ENCODE assay signal across 8 cellular contexts in the genomic region with DNA sequence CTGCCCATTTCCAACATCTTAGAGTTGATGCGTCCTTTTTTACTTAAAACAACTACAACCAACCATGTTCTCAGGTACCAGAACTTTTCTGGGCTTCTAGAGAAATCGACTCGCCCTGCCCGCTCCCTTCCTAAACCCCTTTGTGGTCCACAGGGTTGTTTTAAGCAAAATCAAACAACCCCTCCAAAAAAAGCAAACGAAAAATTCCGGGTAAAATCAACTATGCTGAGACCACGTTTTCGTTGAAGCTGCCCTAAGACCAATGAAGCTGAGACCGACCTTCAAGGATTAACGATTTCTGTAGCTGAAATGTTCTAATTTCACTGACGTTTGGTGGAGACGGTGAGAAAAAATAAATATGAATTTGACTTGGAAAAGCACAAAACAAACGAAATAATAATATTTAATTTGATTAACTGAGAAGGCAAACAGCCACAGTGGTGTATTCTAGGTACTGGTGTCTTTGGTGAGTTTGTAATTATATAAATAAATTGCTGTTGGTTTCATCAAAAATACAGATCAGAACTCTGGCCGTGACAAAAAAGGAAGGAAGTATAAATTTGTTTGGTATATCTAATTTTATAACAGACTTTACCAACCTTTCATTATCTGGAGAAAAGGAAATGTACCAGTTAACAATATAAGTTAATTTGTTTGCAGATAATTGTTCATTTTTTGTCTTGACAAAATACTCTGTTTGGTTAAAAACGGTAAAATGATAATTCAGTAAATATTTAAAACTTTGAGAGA. TPM values are rescaled to one million over a fixed set of nuclear protein-coding genes. Genes with fewer than 3 reads are reported as not detected.
DNase-seq lines count a peak whose midpoint lies in the region; ATAC-seq, FAIRE-seq and TF ChIP-seq lines count a peak whose summit lies in the region.

No MANE protein-coding gene starts in this region.

- H3K9me2 ChIP-seq in DOHH2 (replicated peaks; ENCODE audit: control insufficient read depth, low read length), result no peaks in the 10 kb centered on the region

- no peaks in the 10 kb centered on the region for H3K9me3 Mint-ChIP-seq in natural killer cell treated with Interleukin-12 subunit alpha and Interleukin-12 subunit beta and Interleukin-15 and Interleukin-18, amount 100 ng/mL, for 72 hours
- peaks cover 7% of the 10 kb centered on the region for H3K9me3 Mint-ChIP-seq in CD8-positive, alpha-beta T cell

- no peak for TF ChIP-seq CTCF in DOHH2 (IDR thresholded peaks at IDR 0.05; ENCODE audit: low read depth, low read length, poor library complexity, severe bottlenecking)
- TF ChIP-seq CTCF in KMS-11 (conservative IDR thresholded peaks at IDR 0.05; ENCODE audit: low read depth, low read length), result no peak
- TF ChIP-seq CTCF in K562 (IDR thresholded peaks at IDR 0.05 in 2 of 3, conservative IDR thresholded peaks at IDR 0.05 in 1 of 3; ENCODE audit: insufficient read depth in 2 of 3, low read depth in 1 of 3, low read length in 3 of 3), result no peak
- no peak for TF ChIP-seq CTCF in CD8-positive, alpha-beta T cell (IDR thresholded peaks at IDR 0.05)

- CTCF ChIA-PET in K562 (lab: Yijun Ruan, JAX; ENCODE audit: low intra/inter-chr PET ratio), result no interaction called here
- CTCF ChIA-PET in CD8-positive, alpha-beta T cell (lab: Charles Lee), result interaction anchor here (0.8 kb wide), 1 partner anchor 1699 kb away, joined by 3 read pairs; no protein-coding TSS in a partner anchor

- no peak; the same call in 1 of the 2 replicates for TF ChIP-seq EP300 in K562 (IDR thresholded peaks at IDR 0.05; ENCODE audit: low read length)

- no peak; the same call in none of the 2 replicates for TF ChIP-seq POLR2A in K562 (conservative IDR thresholded peaks at IDR 0.05)

- H3K36me3 ChIP-seq in DOHH2 (ENCODE audit: control insufficient read depth, low read length), result peaks cover 36% of the 10 kb centered on the region
- no peaks in the 10 kb centered on the region for H3K36me3 ChIP-seq in KMS-11 (ENCODE audit: insufficient read depth)
- 0 out of 3 replicates have a peak, but pooled peaks cover 2% of the 10 kb centered on the region for H3K36me3 ChIP-seq in K562 (ENCODE audit: control insufficient read depth, insufficient read depth, low read length)
- no peaks in the 10 kb centered on the region for H3K36me3 ChIP-seq in CD8-positive, alpha-beta T cell (ENCODE audit: insufficient read depth, low read length)

- in situ Hi-C loops in K562 (cut with MboI), result no loop called here

- H3K9me1 ChIP-seq in K562 (ENCODE audit: control insufficient read depth, insufficient read depth, low read length), result no peaks in the 10 kb centered on the region

- POLR2A ChIA-PET in K562 (lab: Yijun Ruan, JAX), result interaction anchor here (0.6 to 3.1 kb wide), 10 partner anchors 8 to 117 kb away, joined by 3 to 12 read pairs (median 4); partner anchors contain the start of gene TRA2A
- POLR2A ChIA-PET in CD8-positive, alpha-beta T cell (lab: Charles Lee), result interaction anchor here (0.6 kb wide), 1 partner anchor 177 kb away, joined by 3 read pairs; no protein-coding TSS in a partner anchor

- no peaks in the 10 kb centered on the region for H3K27me3 ChIP-seq in DOHH2 (ENCODE audit: control insufficient read depth, low read length)
- H3K27me3 ChIP-seq in KMS-11 (ENCODE audit: insufficient read depth, low read depth), result no peaks in the 10 kb centered on the region
- H3K27me3 ChIP-seq in K562 (ENCODE audit: control insufficient read depth in 2 of 2, insufficient read depth in 2 of 2, low read length in 2 of 2), result no peaks in the 10 kb centered on the region
- H3K27me3 ChIP-seq in CD8-positive, alpha-beta T cell (ENCODE audit: insufficient read depth, low read length), result peaks cover 66% of the 10 kb centered on the region

- H3K79me2 ChIP-seq in DOHH2 (ENCODE audit: control insufficient read depth, low read length) (peaks cover 79% of the 10 kb centered on the region), KMS-11 (ENCODE audit: insufficient read depth, low read depth) (peaks cover 86% of the 10 kb centered on the region), K562 (ENCODE audit: control insufficient read depth, insufficient read depth, low read length) (peaks cover 77% of the 10 kb centered on the region)

- H4K20me1 ChIP-seq in DOHH2 (ENCODE audit: control insufficient read depth, insufficient read depth, low read depth, low read length) (no peaks in the 10 kb centered on the region), KMS-11 (ENCODE audit: insufficient read depth) (no peaks in the 10 kb centered on the region), K562 (replicated peaks; ENCODE audit: control insufficient read depth, insufficient read depth, low read length) (no peaks in the 10 kb centered on the region)

- FAIRE-seq in K562 (lab: Jason Lieb, UNC), result no peak

- ATAC-seq in K562 (no peak), GM21619 (IDR thresholded peaks at IDR 0.05; ENCODE audit: unreplicated experiment) (no peak)
- no peak for ATAC-seq in natural killer cell treated with Interleukin-12 subunit alpha and Interleukin-12 subunit beta and Interleukin-15 and Interleukin-18, amount 100 ng/mL, for 72 hours
- ATAC-seq in CD8-positive, alpha-beta T cell, result no peak

- peaks cover 37 to 76% of the 10 kb centered on the region in 2 donors for H3K27me3 Mint-ChIP-seq in natural killer cell treated with Interleukin-12 subunit alpha and Interleukin-12 subunit beta and Interleukin-15 and Interleukin-18, amount 100 ng/mL, for 72 hours
- H3K27me3 Mint-ChIP-seq in CD8-positive, alpha-beta T cell (ENCODE audit: low read depth), result peaks cover 61% of the 10 kb centered on the region

- peaks cover 23 to 27% of the 10 kb centered on the region in 2 donors for H3K4me1 Mint-ChIP-seq in natural killer cell treated with Interleukin-12 subunit alpha and Interleukin-12 subunit beta and Interleukin-15 and Interleukin-18, amount 100 ng/mL, for 72 hours (ENCODE audit: low read depth in 2 of 2)
- peaks cover 24% of the 10 kb centered on the region for H3K4me1 Mint-ChIP-seq in CD8-positive, alpha-beta T cell (ENCODE audit: low read depth)

- peak overlapping the region; percentile 88 for H3K4me3 Mint-ChIP-seq in natural killer cell treated with Interleukin-12 subunit alpha and Interleukin-12 subunit beta and Interleukin-15 and Interleukin-18, amount 100 ng/mL, for 72 hours
- H3K4me3 Mint-ChIP-seq in CD8-positive, alpha-beta T cell, result no peak overlapping the region

- H3K27ac ChIP-seq in DOHH2 (ENCODE audit: low read depth, low read length), result peak overlapping the region; percentile 95
- peak overlapping the region; percentile 95 for H3K27ac ChIP-seq in KMS-11
- H3K27ac ChIP-seq in K562 (ENCODE audit: extremely low read depth, low read depth, low read length), result peak overlapping the region; percentile 93
- no peak overlapping the region for H3K27ac ChIP-seq in CD8-positive, alpha-beta T cell (ENCODE audit: low read depth, low read length)

- WGBS in K562 (ENCODE audit: insufficient coverage, low coverage, missing lambda C conversion rate), result under 1% methylated on average over 15 of the region's 15 CpGs

- TSS peak; percentile 43 for BruUV-seq in K562 (replicated peaks; lab: Mats Ljungman, UMichigan)

- H3K9ac ChIP-seq in KMS-11 (peak overlapping the region; percentile 94), K562 (ENCODE audit: insufficient read depth in 1 of 2, low read depth in 2 of 2, low read length in 2 of 2) (peak overlapping the region; percentile 83 to 98)

- no peak for TF ChIP-seq RAD21 in K562 (CRISPR knock-in tag; conservative IDR thresholded peaks at IDR 0.05 in 1 of 2, IDR thresholded peaks at IDR 0.05 in 1 of 2)

- peaks cover 9% of the 10 kb centered on the region for H3K36me3 Mint-ChIP-seq in natural killer cell treated with Interleukin-12 subunit alpha and Interleukin-12 subunit beta and Interleukin-15 and Interleukin-18, amount 100 ng/mL, for 72 hours
- no peaks in the 10 kb centered on the region for H3K36me3 Mint-ChIP-seq in CD8-positive, alpha-beta T cell

- H2AFZ ChIP-seq in KMS-11 (ENCODE audit: low read depth) (no peak overlapping the region), K562 (ENCODE audit: low read depth, low read length) (peak overlapping the region; percentile 37)

- DNase-seq in K562 (ENCODE audit: extremely low read depth in 1 of 4, low spot score in 3 of 4) (no peak), T-helper 9 cell (no peak), cerebellum (ENCODE audit: low spot score) (no peak)
- DNase-seq in natural killer cell treated with Interleukin-12 subunit alpha and Interleukin-12 subunit beta and Interleukin-15 and Interleukin-18, amount 100 ng/mL, for 72 hours (ENCODE audit: low spot score), result no peak
- DNase-seq in CD8-positive, alpha-beta T cell, result no peak

- peak overlapping the region; percentile 43 to 63 for H3K27ac Mint-ChIP-seq in natural killer cell treated with Interleukin-12 subunit alpha and Interleukin-12 subunit beta and Interleukin-15 and Interleukin-18, amount 100 ng/mL, for 72 hours
- no peak overlapping the region for H3K27ac Mint-ChIP-seq in CD8-positive, alpha-beta T cell

- intact Hi-C loops in K562 (cut with micrococcal nuclease), result loop anchor here (1.0 to 5.0 kb wide), 5 partner anchors 45 to 773 kb away; partner anchors contain the start of gene MALSU1
- intact Hi-C loops in CD8-positive, alpha-beta T cell (cut with DNase I, micrococcal nuclease), result loop anchor here in 1 of 2 experiments (5.0 to 10.0 kb wide), 4 partner anchors 57 to 370 kb away; partner anchors contain the start of genes FAM221A, KLHL7 and TRA2A

- H3K9me3 ChIP-seq in DOHH2 (ENCODE audit: control insufficient read depth, insufficient read depth, low read length), result no peaks in the 10 kb centered on the region
- H3K9me3 ChIP-seq in K562 (replicated peaks; ENCODE audit: control insufficient read depth, insufficient read depth, low read depth, low read length), result no peaks in the 10 kb centered on the region
- no peaks in the 10 kb centered on the region for H3K9me3 ChIP-seq in CD8-positive, alpha-beta T cell (ENCODE audit: low read length)

- H3K4me3 ChIP-seq in DOHH2 (ENCODE audit: low read length), result peak overlapping the region; percentile 75
- no peak overlapping the region for H3K4me3 ChIP-seq in KMS-11 (IDR thresholded peaks at IDR 0.05; ENCODE audit: insufficient read depth, low read depth, low read length)
- H3K4me3 ChIP-seq in K562, result peak overlapping the region; percentile 66
- H3K4me3 ChIP-seq in CD8-positive, alpha-beta T cell (ENCODE audit: low read depth, low read length), result no peak overlapping the region

- H3K4me1 ChIP-seq in DOHH2 (ENCODE audit: control insufficient read depth, low read length), result peaks cover 42% of the 10 kb centered on the region
- H3K4me1 ChIP-seq in KMS-11 (ENCODE audit: low read depth, poor library complexity, severe bottlenecking), result peaks cover 32% of the 10 kb centered on the region
- H3K4me1 ChIP-seq in K562 (replicated peaks in 1 of 2; ENCODE audit: control insufficient read depth in 2 of 2, insufficient read depth in 2 of 2, low read length in 2 of 2), result peaks cover 2 to 9% of the 10 kb centered on the region in 2 experiments; a peak in 2 of 5 replicates
- peaks cover 23% of the 10 kb centered on the region for H3K4me1 ChIP-seq in CD8-positive, alpha-beta T cell (ENCODE audit: insufficient read depth, low read length)

- H3K4me2 ChIP-seq in DOHH2 (ENCODE audit: low read length) (peak overlapping the region; percentile 69), KMS-11 (peak overlapping the region; percentile 94), K562 (ENCODE audit: insufficient read depth, low read length) (peak overlapping the region; percentile 92)

- H3F3A ChIP-seq in DOHH2 (ENCODE audit: control insufficient read depth, insufficient read depth), result peaks cover 56% of the 10 kb centered on the region

RNA-seq across cellular contexts. Expression of gene IGF2BP3, which starts 4.7 kb away (rescaled TPM):
- total RNA-seq in K562 (2011; cell fraction: chromatin; rRNA removed; ENCODE audit: low replicate concordance), result 95.3 and 272 TPM in 2 replicates
- total RNA-seq in K562 (2011; cell fraction: nucleolus; rRNA removed), result 53.0 and 62.1 TPM in 2 replicates
- 111 and 181 TPM in 2 replicates for total RNA-seq in K562 (2011; cell fraction: nucleoplasm; rRNA removed)
- total RNA-seq in K562 (2014; rRNA removed), result 46.0 and 49.5 TPM in 2 replicates
- total RNA-seq in K562 (2014; rRNA removed; fragmentation: Illumina TruSeq; extraction: Trizol), result 79.0 and 82.8 TPM in 2 replicates
- 62.9 and 71.4 TPM in 2 replicates for total RNA-seq in K562 (2015; rRNA removed; fragmentation: Illumina TruSeq; extraction: Trizol)
- 61.2 and 62.9 TPM in 2 replicates for total RNA-seq in K562 (2021)
- 53.2 and 61.4 TPM in 2 replicates for polyA plus RNA-seq in K562 (2011; rRNA removed)
- polyA plus RNA-seq in K562 (2011; cell fraction: cytosol; rRNA removed), result 34.6 and 39.6 TPM in 2 replicates
- 46.4 and 48.8 TPM in 2 replicates for polyA plus RNA-seq in K562 (2011; cell fraction: nucleus; rRNA removed)
- polyA plus RNA-seq in K562 (2012), result 38.8 and 43.7 TPM in 2 replicates
- polyA plus RNA-seq in K562 (2014; fragmentation: Illumina TruSeq; extraction: Trizol), result 67.9 and 88.1 TPM in 2 replicates
- 1 to 10 TPM; 8.4 to 8.5 TPM for polyA plus RNA-seq in K562 (2014; fragmentation: Nextera tagmentation; extraction: Ambion mirVana)
- polyA plus RNA-seq in K562 (2014; rRNA removed), result 45.3 and 55.8 TPM in 2 replicates
- polyA minus RNA-seq in K562 (2011; rRNA and poly(A)+ RNA removed), result 92.7 and 97.6 TPM in 2 replicates
- 46.0 and 65.1 TPM in 2 replicates for polyA minus RNA-seq in K562 (2011; cell fraction: cytosol; rRNA and poly(A)+ RNA removed)
- 38.0 and 61.4 TPM in 2 replicates for polyA minus RNA-seq in K562 (2011; cell fraction: nucleus; rRNA and poly(A)+ RNA removed)
- under 1 TPM; 0.31 to 0.95 TPM for total RNA-seq in natural killer cell treated with Interleukin-12 subunit alpha and Interleukin-12 subunit beta and Interleukin-15 and Interleukin-18, amount 100 ng/mL, for 72 hours
- total RNA-seq in CD8-positive, alpha-beta T cell, result not detected
- 52.7 TPM for total RNA-seq in cerebellum

RNA-seq across cellular contexts. Expression of gene TRA2A, which starts 56.8 kb away (rescaled TPM):
- total RNA-seq in K562 (2011; cell fraction: chromatin; rRNA removed; ENCODE audit: low replicate concordance), result 51.8 and 162 TPM in 2 replicates
- 33.2 and 42.4 TPM in 2 replicates for total RNA-seq in K562 (2011; cell fraction: nucleolus; rRNA removed)
- total RNA-seq in K562 (2011; cell fraction: nucleoplasm; rRNA removed), result 76.3 and 99.3 TPM in 2 replicates
- total RNA-seq in K562 (2014; rRNA removed) (22.7 and 28.3 TPM in 2 replicates), K562 (2014; rRNA removed; fragmentation: Illumina TruSeq; extraction: Trizol) (73.9 and 76.3 TPM in 2 replicates), K562 (2015; rRNA removed; fragmentation: Illumina TruSeq; extraction: Trizol) (61.0 and 77.3 TPM in 2 replicates), K562 (2021) (81.6 and 82.3 TPM in 2 replicates), cerebellum (71.3 TPM)
- polyA plus RNA-seq in K562 (2011; rRNA removed) (62.2 and 64.6 TPM in 2 replicates), K562 (2014; fragmentation: Illumina TruSeq; extraction: Trizol) (118 and 210 TPM in 2 replicates), K562 (2014; fragmentation: Nextera tagmentation; extraction: Ambion mirVana) (10 to 100 TPM; 54.4 to 58.6 TPM), K562 (2014; rRNA removed) (89.0 and 90.4 TPM in 2 replicates)
- 29.8 and 33.3 TPM in 2 replicates for polyA plus RNA-seq in K562 (2011; cell fraction: cytosol; rRNA removed)
- polyA plus RNA-seq in K562 (2011; cell fraction: nucleus; rRNA removed), result 65.6 and 70.0 TPM in 2 replicates
- polyA plus RNA-seq in K562 (2012), result 48.1 and 75.7 TPM in 2 replicates
- 61.0 and 69.6 TPM in 2 replicates for polyA minus RNA-seq in K562 (2011; rRNA and poly(A)+ RNA removed)
- 47.4 and 52.8 TPM in 2 replicates for polyA minus RNA-seq in K562 (2011; cell fraction: cytosol; rRNA and poly(A)+ RNA removed)
- 45.2 and 70.3 TPM in 2 replicates for polyA minus RNA-seq in K562 (2011; cell fraction: nucleus; rRNA and poly(A)+ RNA removed)
- 100 to 1,000 TPM; 124 to 125 TPM for total RNA-seq in natural killer cell treated with Interleukin-12 subunit alpha and Interleukin-12 subunit beta and Interleukin-15 and Interleukin-18, amount 100 ng/mL, for 72 hours
- total RNA-seq in CD8-positive, alpha-beta T cell, result 100 to 1,000 TPM; 258 to 271 TPM

Comparison
In these comparisons a context has a peak if more than half of its experiments do, and no peak if none do; other contexts are left out.
1. H3K4me3 ChIP-seq: peak in DOHH2 (single experiment) and K562 (single experiment); none in KMS-11 (single experiment) and CD8-positive, alpha-beta T cell (single experiment).
2. RNA of gene IGF2BP3, which starts 4.7 kb away (total RNA-seq): 46.0 to 272 TPM in K562 and 52.7 TPM in cerebellum (single experiment); 0.31 to 0.95 TPM in natural killer cell treated with Interleukin-12 subunit alpha and Interleukin-12 subunit beta and Interleukin-15 and Interleukin-18, amount 100 ng/mL, for 72 hours and not detected in CD8-positive, alpha-beta T cell; every median in the first group is over 10 times any median in the second.
3. Peak in every context shown above with its lines, with median percentiles within 50 percentile points of each other: H3K4me2 ChIP-seq.